1 cellular context compared by ENCODE assay signal in genomic region chr19:50556236-50557008, GRCh38.
TF ChIP-seq lines count a peak whose summit lies in the region.

No MANE protein-coding gene starts in this region.

TF ChIP-seq in endothelial cell of umbilical vein, 7 proteins besides CTCF, POLR2A, EP300 and RAD21 (continued from another document):
- TF ChIP-seq POLR2AphosphoS5 (IDR thresholded peaks at IDR 0.05; ENCODE audit: insufficient read depth, low read depth, low read length) (no peak), MYC (IDR thresholded peaks at IDR 0.05; ENCODE audit: low read depth, low read length) (no peak), MAX (IDR thresholded peaks at IDR 0.05; ENCODE audit: insufficient read depth, insufficient read length) (no peak)
